Comparison of ENCODE assay signal across 8 cellular contexts in the genomic region with DNA sequence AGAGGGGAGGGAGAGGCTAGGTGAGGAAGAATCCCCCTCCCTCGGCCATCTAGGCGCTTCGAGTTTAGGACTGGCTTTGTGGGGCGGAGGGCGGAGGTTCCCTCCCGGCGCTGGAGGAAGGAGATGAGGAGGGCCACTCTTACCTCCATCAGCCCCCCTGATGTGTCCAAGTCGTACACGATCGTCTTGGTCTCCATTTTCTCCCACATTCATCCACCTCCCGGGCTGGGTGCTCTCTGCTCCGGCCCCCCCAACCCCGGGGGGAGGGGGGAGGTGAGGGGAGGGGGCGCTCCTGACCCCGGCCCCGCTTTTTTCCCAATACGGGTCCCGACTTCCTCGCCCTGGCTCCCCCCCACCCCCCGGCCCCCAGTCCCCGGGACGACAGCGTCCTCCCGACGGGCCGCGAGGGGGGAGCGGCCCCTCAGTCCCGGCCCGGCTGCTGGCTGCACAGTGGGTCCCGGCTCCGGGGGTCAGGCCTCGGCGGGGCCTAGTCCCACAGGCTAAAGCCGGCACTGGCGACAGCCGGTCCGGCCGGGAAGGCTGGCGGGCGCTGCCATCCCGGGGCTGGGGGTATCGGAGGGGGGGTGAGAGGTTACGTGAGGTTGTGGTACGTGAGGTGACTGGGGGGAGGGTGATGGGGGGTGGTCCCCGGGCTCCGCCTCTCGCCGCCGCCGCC. TPM values are rescaled to one million over a fixed set of nuclear protein-coding genes. Genes with fewer than 3 reads are reported as not detected.
A peak's percentile ranks its signal among the peaks of the same experiment; 100 is the strongest.
DNase-seq lines count a peak whose midpoint lies in the region; ATAC-seq and TF ChIP-seq lines count a peak whose summit lies in the region.

No MANE protein-coding gene starts in this region.

- H3K9me3 ChIP-seq in adipocyte (ENCODE audit: control insufficient read depth, low read length) = no peaks in the 10 kb centered on the region
- H3K9me3 ChIP-seq in left lung = no peaks in the 10 kb centered on the region
- no peaks in the 10 kb centered on the region for H3K9me3 ChIP-seq in tibial artery

- peak; percentile 15 for DNase-seq in stimulated activated CD8-positive, alpha-beta memory T cell treated with anti-CD3 and anti-CD28 coated beads, Interleukin-12 subunit alpha, Interleukin-12 subunit beta, amount 100 ng/mL, for 4 hours (ENCODE audit: low read depth)
- no peak for DNase-seq in stimulated activated CD8-positive, alpha-beta memory T cell treated with anti-CD3 and anti-CD28 coated beads, Interleukin-4, amount 100 ng/mL, for 48 hours
- DNase-seq in adipocyte (ENCODE audit: low read depth) (no peak), left lung (no peak), tibial artery (no peak), NCI-H1048 (lab: John Stamatoyannopoulos, UW) (no peak), MV-4-11 (lab: John Stamatoyannopoulos, UW) (no peak), DMS 273 treated with DMSO at 0.1 percent for 48 hours (lab: John Stamatoyannopoulos, UW) (no peak)

- H3K4me3 ChIP-seq in adipocyte (ENCODE audit: low read length) = peak overlapping the region; percentile 88
- H3K4me3 ChIP-seq in left lung = peak overlapping the region; percentile 90 to 98
- peak overlapping the region; percentile 67 to 98 for H3K4me3 ChIP-seq in tibial artery

- TF ChIP-seq CTCF in left lung (IDR thresholded peaks at IDR 0.05) = no peak
- no peak for TF ChIP-seq CTCF in tibial artery (IDR thresholded peaks at IDR 0.05)

- intact Hi-C loops in left lung (cut with DNase I) = no loop called here
- intact Hi-C loops in tibial artery (cut with DNase I; ENCODE audit: low total_unique reads) = loop anchor here (5.0 kb wide), 1 partner anchor 614 kb away; a partner anchor contains a TSS

- H3K36me3 ChIP-seq in adipocyte (ENCODE audit: control insufficient read depth, insufficient read depth, low read length, severe bottlenecking) (no peaks in the 10 kb centered on the region), left lung (no peaks in the 10 kb centered on the region), tibial artery (no peaks in the 10 kb centered on the region)

- H3K27me3 ChIP-seq in adipocyte (replicated peaks; ENCODE audit: control insufficient read depth, insufficient read depth, low read length) = no peaks in the 10 kb centered on the region
- no peaks in the 10 kb centered on the region for H3K27me3 ChIP-seq in left lung
- H3K27me3 ChIP-seq in tibial artery = no peaks in the 10 kb centered on the region

- ATAC-seq in left lung = no peak

- H3K27ac ChIP-seq in left lung = peak overlapping the region; percentile 91 to 99
- peak overlapping the region; percentile 86 to 98 for H3K27ac ChIP-seq in tibial artery

- H3K9ac ChIP-seq in adipocyte (ENCODE audit: low read length) = peak overlapping the region; percentile 96

- peaks cover 30% of the 10 kb centered on the region for H3K4me1 ChIP-seq in adipocyte (ENCODE audit: control insufficient read depth, insufficient read depth, low read length)
- peaks cover 24 to 41% of the 10 kb centered on the region in 2 donors for H3K4me1 ChIP-seq in left lung
- peaks cover 0 to 39% (median 28%) of the 10 kb centered on the region in 4 donors for H3K4me1 ChIP-seq in tibial artery

RNA-seq across cellular contexts. Expression of a gene that starts 0.4 kb away (rescaled TPM):
- 10 to 100 TPM; 32.1 to 45.8 TPM for total RNA-seq in left lung

RNA-seq across cellular contexts. Expression of a gene that starts 48.0 kb away (rescaled TPM):
- total RNA-seq in left lung = 10 to 100 TPM in 1 of 2 donors, 1 to 10 TPM in 1; 8.8 to 16.9 TPM

RNA-seq across cellular contexts. Expression of a gene that starts 53.4 kb away (rescaled TPM):
- 100 to 1,000 TPM in 1 of 2 donors, 10 to 100 TPM in 1; 95.7 to 171 TPM for total RNA-seq in left lung

RNA-seq across cellular contexts. Expression of a gene that starts 54.9 kb away (rescaled TPM):
- under 1 TPM in 1 of 2 donors, not detected in 1; 0.09 TPM for total RNA-seq in left lung
